ENCODE assay signal across 8 cellular contexts in the genomic region with DNA sequence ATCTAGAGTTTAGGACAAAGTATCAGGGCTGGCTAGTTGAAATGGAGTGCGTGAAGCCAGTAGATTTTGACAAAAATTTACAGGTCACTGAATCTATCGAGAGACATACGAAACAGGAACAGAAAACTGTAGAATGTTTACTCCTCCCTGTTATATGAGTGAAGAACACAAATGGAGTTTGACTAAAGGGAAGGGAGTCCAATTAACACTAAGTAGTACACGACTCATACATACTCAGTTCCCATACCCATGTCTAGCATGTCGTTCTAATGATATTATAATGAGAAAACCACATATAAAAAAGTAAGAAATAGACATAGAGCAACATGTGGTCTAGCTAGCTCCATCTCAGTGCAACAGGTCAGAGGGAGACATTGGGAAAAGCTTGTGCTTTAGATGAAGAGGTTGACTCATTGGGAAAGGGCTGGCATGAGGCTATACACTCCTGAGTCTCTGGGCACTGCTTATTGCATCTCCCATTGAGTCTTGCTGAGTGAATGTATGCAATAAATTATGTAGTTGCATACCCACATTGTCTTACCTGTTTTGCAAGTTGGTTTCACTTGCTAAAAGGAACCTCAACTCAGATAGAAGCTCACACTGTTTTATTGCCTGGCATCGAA. TPM values are rescaled to one million over a fixed set of nuclear protein-coding genes. Genes with fewer than 3 reads are reported as not detected.
DNase-seq lines count a peak whose midpoint lies in the region; ATAC-seq and TF ChIP-seq lines count a peak whose summit lies in the region.

No MANE protein-coding gene starts in this region.

- no peaks in the 10 kb centered on the region for H3K27me3 ChIP-seq in CD8-positive, alpha-beta T cell (ENCODE audit: insufficient read depth, low read length)

- no peaks in the 10 kb centered on the region for H3K9me3 ChIP-seq in CD8-positive, alpha-beta T cell (ENCODE audit: low read length)

- CTCF ChIA-PET in CD8-positive, alpha-beta T cell (lab: Charles Lee), result interaction anchor here (1.2 to 1.7 kb wide), 5 partner anchors 8 to 123 kb away, joined by 3 to 6 read pairs (median 5); no protein-coding TSS in a partner anchor

- H3K27ac ChIP-seq in CD8-positive, alpha-beta T cell (ENCODE audit: low read depth, low read length), result no peak overlapping the region

- no peaks in the 10 kb centered on the region for H3K9me3 Mint-ChIP-seq in CD8-positive, alpha-beta T cell
- no peaks in the 10 kb centered on the region for H3K9me3 Mint-ChIP-seq in activated T-helper 17 cell treated with anti-CD3 and anti-CD28 coated beads, Interleukin-2, amount 50 U/mL, for 72 hours

- no peak for ATAC-seq in CD8-positive, alpha-beta T cell
- ATAC-seq in HG02973 (IDR thresholded peaks at IDR 0.05; ENCODE audit: unreplicated experiment), result peak; percentile 66
- peak; percentile 20 for ATAC-seq in activated T-helper 17 cell treated with anti-CD3 and anti-CD28 coated beads, Interleukin-2, amount 50 U/mL, for 72 hours (replicated peaks)

- H3K36me3 Mint-ChIP-seq in CD8-positive, alpha-beta T cell, result peaks cover 94% of the 10 kb centered on the region
- peaks cover 99% of the 10 kb centered on the region for H3K36me3 Mint-ChIP-seq in activated T-helper 17 cell treated with anti-CD3 and anti-CD28 coated beads, Interleukin-2, amount 50 U/mL, for 72 hours (ENCODE audit: low read depth)

- intact Hi-C loops in CD8-positive, alpha-beta T cell (cut with DNase I, micrococcal nuclease), result loop anchor here in 1 of 2 experiments (5.0 kb wide), 2 partner anchors 35 to 125 kb away; no protein-coding TSS in a partner anchor

- TF ChIP-seq CTCF in CD8-positive, alpha-beta T cell (IDR thresholded peaks at IDR 0.05), result no peak

- H3K27ac Mint-ChIP-seq in CD8-positive, alpha-beta T cell, result peak overlapping the region; percentile 89
- peak overlapping the region; percentile 78 for H3K27ac Mint-ChIP-seq in activated T-helper 17 cell treated with anti-CD3 and anti-CD28 coated beads, Interleukin-2, amount 50 U/mL, for 72 hours

- POLR2A ChIA-PET in CD8-positive, alpha-beta T cell (lab: Charles Lee), result interaction anchor here (0.7 to 13.9 kb wide), 5 partner anchors 10 to 43 kb away, joined by 3 to 203 read pairs (median 6); no protein-coding TSS in a partner anchor

- in situ Hi-C loops in G401 (cut with HindIII; ENCODE audit: low sequenced_read_pairs), result no loop called here

- no peaks in the 10 kb centered on the region for H3K27me3 Mint-ChIP-seq in CD8-positive, alpha-beta T cell (ENCODE audit: low read depth)
- H3K27me3 Mint-ChIP-seq in activated T-helper 17 cell treated with anti-CD3 and anti-CD28 coated beads, Interleukin-2, amount 50 U/mL, for 72 hours, result no peaks in the 10 kb centered on the region

- peaks cover 54% of the 10 kb centered on the region for H3K36me3 ChIP-seq in CD8-positive, alpha-beta T cell (ENCODE audit: insufficient read depth, low read length)

- peak overlapping the region; percentile 24 for H3K4me3 Mint-ChIP-seq in CD8-positive, alpha-beta T cell
- H3K4me3 Mint-ChIP-seq in activated T-helper 17 cell treated with anti-CD3 and anti-CD28 coated beads, Interleukin-2, amount 50 U/mL, for 72 hours, result peak overlapping the region; percentile 53

- DNase-seq in CD8-positive, alpha-beta T cell, result no peak
- DNase-seq in GM19240 (ENCODE audit: insufficient read length, low spot score) (peak; percentile 43), NCI-H146 (lab: John Stamatoyannopoulos, UW) (no peak), G401 (ENCODE audit: low spot score) (no peak), DMS153 (lab: John Stamatoyannopoulos, UW) (no peak)
- no peak for DNase-seq in effector CD8-positive, alpha-beta T cell (lab: John Stamatoyannopoulos, UW)

- H3K4me1 ChIP-seq in CD8-positive, alpha-beta T cell (ENCODE audit: insufficient read depth, low read length), result peaks cover 80% of the 10 kb centered on the region

- H3K4me1 Mint-ChIP-seq in CD8-positive, alpha-beta T cell (ENCODE audit: low read depth), result peaks cover 86% of the 10 kb centered on the region
- H3K4me1 Mint-ChIP-seq in activated T-helper 17 cell treated with anti-CD3 and anti-CD28 coated beads, Interleukin-2, amount 50 U/mL, for 72 hours, result peaks cover 66% of the 10 kb centered on the region

- no peak overlapping the region for H3K4me3 ChIP-seq in CD8-positive, alpha-beta T cell (ENCODE audit: low read depth, low read length)

RNA-seq across cellular contexts. Expression of gene CD44, which starts 43.5 kb away (rescaled TPM):
- total RNA-seq in CD8-positive, alpha-beta T cell, result 1,000 to 10,000 TPM; 1,070 to 1,104 TPM
- 100 to 1,000 TPM; 408 to 664 TPM for total RNA-seq in activated T-helper 17 cell treated with anti-CD3 and anti-CD28 coated beads, Interleukin-2, amount 50 U/mL, for 72 hours
- total RNA-seq in G401 (2014; rRNA removed; shearing (Covaris generic)), result 0.80 and 6.8 TPM in 2 replicates

Comparison
In these comparisons a context has a peak if more than half of its experiments do, and no peak if none do; other contexts are left out.
1. RNA of gene CD44, which starts 43.5 kb away (total RNA-seq): 1,070 to 1,104 TPM in CD8-positive, alpha-beta T cell and 408 to 664 TPM in activated T-helper 17 cell treated with anti-CD3 and anti-CD28 coated beads, Interleukin-2, amount 50 U/mL, for 72 hours; 0.80 to 6.8 TPM in G401; every median in the first group is over 10 times any median in the second.